In genomic region chr2:197433770-197434438, GRCh38 we compare ENCODE assay signal across 8 cellular contexts. TPM values are rescaled to one million over a fixed set of nuclear protein-coding genes. Genes with fewer than 3 reads are reported as not detected.
DNase-seq lines count a peak whose midpoint lies in the region; ATAC-seq and TF ChIP-seq lines count a peak whose summit lies in the region.

No MANE protein-coding gene starts in this region.

- POLR2A ChIA-PET in RWPE1 (lab: Yijun Ruan, JAX; ENCODE audit: low non-redundant PET): no interaction called here

- DNase-seq in RWPE1 (ENCODE audit: low spot score): no peak
- DNase-seq in fibroblast of mammary gland (ENCODE audit: low read depth): peak; percentile 17
- DNase-seq in retina: peak; percentile 4
- no peak for DNase-seq in SK-N-DZ (ENCODE audit: low spot score)
- no peak for DNase-seq in activated CD4-positive, CD25-positive, alpha-beta regulatory T cell treated with anti-CD3 and anti-CD28 coated beads, Interleukin-2, amount 50 U/mL, for 72 hours
- no peak for DNase-seq in glomerular visceral epithelial cell (ENCODE audit: extremely low spot score)

- H3K27ac ChIP-seq in RWPE1: peak overlapping the region; percentile 89

- no peak for ATAC-seq in HG03097 (IDR thresholded peaks at IDR 0.05; ENCODE audit: low FRiP score, unreplicated experiment)

- CTCF ChIA-PET in RWPE1 (lab: Yijun Ruan, JAX): interaction anchor here (0.6 kb wide), 1 partner anchor 641 kb away, joined by 3 read pairs; no protein-coding TSS in a partner anchor

- TF ChIP-seq CTCF in RWPE1 (conservative IDR thresholded peaks at IDR 0.05; ENCODE audit: low read depth) (no peak), fibroblast of mammary gland (conservative IDR thresholded peaks at IDR 0.05; ENCODE audit: control insufficient read depth, insufficient read depth, low read depth, low read length) (no peak)

- peak overlapping the region; percentile 79 for H3K4me3 ChIP-seq in GM08714 (ENCODE audit: low read length)
- H3K4me3 ChIP-seq in fibroblast of mammary gland (ENCODE audit: control insufficient read depth, low read depth, low read length): peak overlapping the region; percentile 100

RNA-seq across cellular contexts. Expression of gene SF3B1, which starts 0.9 kb away (rescaled TPM):
- polyA plus RNA-seq in SK-N-DZ (2014; cell fraction: cytosol; rRNA removed): 278 and 296 TPM in 2 replicates
- 1,025 and 1,134 TPM in 2 replicates for polyA plus RNA-seq in SK-N-DZ (2014; cell fraction: nucleus; rRNA removed)

RNA-seq across cellular contexts. Expression of gene COQ10B, which starts 19.4 kb away (rescaled TPM):
- 9.8 and 12.0 TPM in 2 replicates for polyA plus RNA-seq in SK-N-DZ (2014; cell fraction: cytosol; rRNA removed)
- polyA plus RNA-seq in SK-N-DZ (2014; cell fraction: nucleus; rRNA removed): 1.6 and 3.1 TPM in 2 replicates

Comparison
In these comparisons a context has a peak if more than half of its experiments do, and no peak if none do; other contexts are left out.
1. DNase-seq: peak in fibroblast of mammary gland (single experiment) and retina (single experiment); none in RWPE1 (single experiment), SK-N-DZ (single experiment), activated CD4-positive, CD25-positive, alpha-beta regulatory T cell treated with anti-CD3 and anti-CD28 coated beads, Interleukin-2, amount 50 U/mL, for 72 hours (single experiment) and glomerular visceral epithelial cell (single experiment).